ENCODE assay signal across 8 cellular contexts in genomic region chr3:51384145-51384729, GRCh38. TPM values are rescaled to one million over a fixed set of nuclear protein-coding genes. Genes with fewer than 3 reads are reported as not detected.
DNase-seq lines count a peak whose midpoint lies in the region; ATAC-seq and TF ChIP-seq lines count a peak whose summit lies in the region.

No MANE protein-coding gene starts in this region.

- H3K27ac ChIP-seq in cardiac muscle cell, result peak overlapping the region; percentile 95

- CTCF ChIA-PET in AG04449 (lab: Yijun Ruan, JAX), result interaction anchor here (1.0 to 4.8 kb wide), 5 partner anchors 12 to 769 kb away, joined by 3 to 38 read pairs (median 9); partner anchors contain the start of gene MAPKAPK3
- CTCF ChIA-PET in activated CD4-positive, alpha-beta memory T cell treated with anti-CD3 and anti-CD28 coated beads, Interleukin-2, amount 10 ng/mL, durations not matched to agents 7 days and 5 days (lab: Charles Lee), result interaction anchor here (0.9 to 3.7 kb wide), 6 partner anchors 13 to 771 kb away, joined by 3 to 15 read pairs (median 5); partner anchors contain the start of gene MAPKAPK3

- H3K9me3 ChIP-seq in cardiac muscle cell (ENCODE audit: low read depth), result no peaks in the 10 kb centered on the region

- no peaks in the 10 kb centered on the region for H3K9me3 Mint-ChIP-seq in activated CD4-positive, alpha-beta memory T cell treated with anti-CD3 and anti-CD28 coated beads, Interleukin-2, amount 10 ng/mL, durations not matched to agents 7 days and 5 days
- H3K9me3 Mint-ChIP-seq in progenitor cell of endocrine pancreas (ENCODE audit: low read depth), result no peaks in the 10 kb centered on the region

- H3K4me1 ChIP-seq in cardiac muscle cell (ENCODE audit: low read depth), result peaks cover 13% of the 10 kb centered on the region

- peaks cover 48% of the 10 kb centered on the region for H3K36me3 Mint-ChIP-seq in activated CD4-positive, alpha-beta memory T cell treated with anti-CD3 and anti-CD28 coated beads, Interleukin-2, amount 10 ng/mL, durations not matched to agents 7 days and 5 days (ENCODE audit: low read depth)
- peaks cover 14% of the 10 kb centered on the region for H3K36me3 Mint-ChIP-seq in progenitor cell of endocrine pancreas (ENCODE audit: insufficient read depth)

- no peak for DNase-seq in AG04449 (ENCODE audit: low read depth, low spot score)
- peak; percentile 60 for DNase-seq in GM13976 (ENCODE audit: low spot score)
- peak; percentile 39 for DNase-seq in activated CD4-positive, alpha-beta memory T cell treated with anti-CD3 and anti-CD28 coated beads, Interleukin-2, amount 10 ng/mL, durations not matched to agents 7 days and 5 days
- peak in 1 of 2 donors; percentile 47 for DNase-seq in cardiac muscle cell (ENCODE audit: low read depth in 1 of 2, low spot score in 1 of 2)
- peak; percentile 24 for DNase-seq in progenitor cell of endocrine pancreas (ENCODE audit: low spot score, unreplicated experiment)
- DNase-seq in NCI-H2171 (lab: John Stamatoyannopoulos, UW), result no peak

- peak overlapping the region; percentile 95 for H3K27ac Mint-ChIP-seq in activated CD4-positive, alpha-beta memory T cell treated with anti-CD3 and anti-CD28 coated beads, Interleukin-2, amount 10 ng/mL, durations not matched to agents 7 days and 5 days
- peak overlapping the region; percentile 100 for H3K27ac Mint-ChIP-seq in progenitor cell of endocrine pancreas

- no peaks in the 10 kb centered on the region for H3K27me3 ChIP-seq in cardiac muscle cell

- peaks cover 44% of the 10 kb centered on the region for H3K4me1 Mint-ChIP-seq in activated CD4-positive, alpha-beta memory T cell treated with anti-CD3 and anti-CD28 coated beads, Interleukin-2, amount 10 ng/mL, durations not matched to agents 7 days and 5 days
- H3K4me1 Mint-ChIP-seq in progenitor cell of endocrine pancreas (ENCODE audit: low read depth), result peaks cover 33% of the 10 kb centered on the region

- peak overlapping the region; percentile 98 for H3K4me3 Mint-ChIP-seq in activated CD4-positive, alpha-beta memory T cell treated with anti-CD3 and anti-CD28 coated beads, Interleukin-2, amount 10 ng/mL, durations not matched to agents 7 days and 5 days
- H3K4me3 Mint-ChIP-seq in progenitor cell of endocrine pancreas (ENCODE audit: low read depth), result peak overlapping the region; percentile 99

- peak; percentile 27 for ATAC-seq in HG03354 (IDR thresholded peaks at IDR 0.05; ENCODE audit: poor library complexity, severe bottlenecking, unreplicated experiment)
- no peak for ATAC-seq in GM18867 (IDR thresholded peaks at IDR 0.05; ENCODE audit: unreplicated experiment)

- POLR2A ChIA-PET in AG04449 (lab: Yijun Ruan, JAX), result interaction anchor here (1.0 to 1.8 kb wide), 6 partner anchors 12 to 768 kb away, joined by 3 to 4 read pairs (median 4); partner anchors contain the start of gene DCAF1
- POLR2A ChIA-PET in activated CD4-positive, alpha-beta memory T cell treated with anti-CD3 and anti-CD28 coated beads, Interleukin-2, amount 10 ng/mL, durations not matched to agents 7 days and 5 days (lab: Charles Lee), result interaction anchor here (0.9 to 3.9 kb wide), 19 partner anchors 10 to 813 kb away, joined by 3 to 65 read pairs (median 7); partner anchors contain the start of genes CISH, DCAF1, HEMK1 and MAPKAPK3

- TF ChIP-seq CTCF in AG04449 (IDR thresholded peaks at IDR 0.05; ENCODE audit: insufficient read depth, low read length, missing control alignments) (no peak), GM13976 (IDR thresholded peaks at IDR 0.05; ENCODE audit: borderline replicate concordance, control extremely low read depth, extremely low read depth, insufficient read depth, missing control alignments) (no peak), cardiac muscle cell (IDR thresholded peaks at IDR 0.05; ENCODE audit: low read depth, low read length) (no peak), progenitor cell of endocrine pancreas (IDR thresholded peaks at IDR 0.05; ENCODE audit: unreplicated experiment) (no peak)

- no peaks in the 10 kb centered on the region for H3K27me3 Mint-ChIP-seq in activated CD4-positive, alpha-beta memory T cell treated with anti-CD3 and anti-CD28 coated beads, Interleukin-2, amount 10 ng/mL, durations not matched to agents 7 days and 5 days
- no peaks in the 10 kb centered on the region for H3K27me3 Mint-ChIP-seq in progenitor cell of endocrine pancreas

- H3K4me3 ChIP-seq in AG04449 (ENCODE audit: low read depth, low read length) (peak overlapping the region; percentile 96), cardiac muscle cell (peak overlapping the region; percentile 72)

- H3K36me3 ChIP-seq in cardiac muscle cell, result peaks cover 4% of the 10 kb centered on the region

- in situ Hi-C loops in GM13976 (cut with MboI; ENCODE audit: low sequenced_read_pairs, unreplicated experiment), result no loop called here

RNA-seq across cellular contexts. Expression of gene MANF, which starts 0.9 kb away (rescaled TPM):
- total RNA-seq in activated CD4-positive, alpha-beta memory T cell treated with anti-CD3 and anti-CD28 coated beads, Interleukin-2, amount 10 ng/mL, durations not matched to agents 7 days and 5 days, result 100 to 1,000 TPM; 143 to 149 TPM
- 55.6 and 180 TPM in 2 replicates for total RNA-seq in cardiac muscle cell
- 66.9 and 163 TPM in 2 replicates for polyA plus RNA-seq in cardiac muscle cell
- 130 and 131 TPM in 2 replicates for total RNA-seq in progenitor cell of endocrine pancreas

RNA-seq across cellular contexts. Expression of gene RBM15B, which starts 6.8 kb away (rescaled TPM):
- 10 to 100 TPM; 24.5 to 25.4 TPM for total RNA-seq in activated CD4-positive, alpha-beta memory T cell treated with anti-CD3 and anti-CD28 coated beads, Interleukin-2, amount 10 ng/mL, durations not matched to agents 7 days and 5 days
- total RNA-seq in cardiac muscle cell, result 44.1 and 55.8 TPM in 2 replicates
- polyA plus RNA-seq in cardiac muscle cell, result 37.9 and 49.2 TPM in 2 replicates
- total RNA-seq in progenitor cell of endocrine pancreas, result 69.7 and 75.8 TPM in 2 replicates

Comparison
In these comparisons a context has a peak if more than half of its experiments do, and no peak if none do; other contexts are left out.
1. DNase-seq: peak in GM13976 (single experiment), activated CD4-positive, alpha-beta memory T cell treated with anti-CD3 and anti-CD28 coated beads, Interleukin-2, amount 10 ng/mL, durations not matched to agents 7 days and 5 days (single experiment) and progenitor cell of endocrine pancreas (single experiment); none in AG04449 (single experiment) and NCI-H2171 (single experiment).